ENCODE assay signal across 8 cellular contexts in genomic region chr6:30617565-30618269, GRCh38. TPM values are rescaled to one million over a fixed set of nuclear protein-coding genes. Genes with fewer than 3 reads are reported as not detected.
A peak's percentile ranks its signal among the peaks of the same experiment; 100 is the strongest.
DNase-seq lines count a peak whose midpoint lies in the region; ATAC-seq and TF ChIP-seq lines count a peak whose summit lies in the region.

MRPS18B (plus strand) TSS chr6:30617840; CDS start chr6:30617866, 26 bp downstream.

- peak; percentile 97 for DNase-seq in AG09319 (ENCODE audit: extremely low read depth, low read depth)
- DNase-seq in NCI-H460 (ENCODE audit: extremely low read depth, low read depth) = peak; percentile 95
- peak; percentile 97 for DNase-seq in activated CD4-positive, alpha-beta T cell treated with anti-CD3 and anti-CD28 coated beads for 1 hour
- peak; percentile 94 for DNase-seq in cerebellum (ENCODE audit: low spot score)
- DNase-seq in kidney epithelial cell (ENCODE audit: low read depth) = peak; percentile 92
- DNase-seq in stimulated activated CD4-positive, alpha-beta T cell treated with anti-CD3 and anti-CD28 coated beads, Interleukin-15, amount 100 ng/mL, for 48 hours (ENCODE audit: low read depth in 2 of 2) = peak; percentile 95 to 97

- peaks cover 5% of the 10 kb centered on the region for H3K36me3 ChIP-seq in kidney epithelial cell (ENCODE audit: control insufficient read depth, insufficient read depth, low read length)

- H3K4me3 ChIP-seq in kidney epithelial cell (ENCODE audit: low read depth, low read length) = peak within 1 kb of the TSS; percentile 93

- ATAC-seq in GM19043 (IDR thresholded peaks at IDR 0.05; ENCODE audit: low read depth, unreplicated experiment) = peak; percentile 68
- ATAC-seq in HG03378 (IDR thresholded peaks at IDR 0.05; ENCODE audit: unreplicated experiment) = peak; percentile 52

- H3K27me3 ChIP-seq in kidney epithelial cell (ENCODE audit: control insufficient read depth, insufficient read depth, low read length) = no peaks in the 10 kb centered on the region

- TF ChIP-seq CTCF in AG09319 (IDR thresholded peaks at IDR 0.05; ENCODE audit: low read depth, low read length) (no peak), kidney epithelial cell (IDR thresholded peaks at IDR 0.05; ENCODE audit: insufficient read depth, low read length, poor library complexity, severe bottlenecking) (no peak)

RNA-seq across cellular contexts. Expression of gene MRPS18B, which starts in this region (rescaled TPM):
- total RNA-seq in NCI-H460 (2014; rRNA removed; shearing (Covaris generic)) = 116 and 129 TPM in 2 replicates
- polyA plus RNA-seq in NCI-H460 (2014; cell fraction: nucleus; rRNA removed) = 57.4 and 57.9 TPM in 2 replicates
- 51.7 TPM for total RNA-seq in cerebellum
- total RNA-seq in kidney epithelial cell = 56.4 and 78.9 TPM in 2 replicates

Comparison
In these comparisons a context has a peak if more than half of its experiments do, and no peak if none do; other contexts are left out.
1. Peak in every context shown above with its lines: DNase-seq, ATAC-seq and H3K4me3 ChIP-seq.